ENCODE assay signal across 19 cellular contexts in genomic region chr12:2977776-2978175, GRCh38. TPM values are rescaled to one million over a fixed set of nuclear protein-coding genes. Genes with fewer than 3 reads are reported as not detected.
DNase-seq lines count a peak whose midpoint lies in the region; FAIRE-seq and TF ChIP-seq lines count a peak whose summit lies in the region.
"Had no signal": no experiment of that assay in that cellular context is flagged by ENCODE, and none has a peak within 500 bp of the region (broad histone marks: within the 10 kb centered on the region; RNA-seq: fewer than 3 reads in every experiment).

No MANE protein-coding gene starts in this region.

- no peak overlapping the region for H3K56ac ChIP-seq in H9 (ENCODE audit: insufficient read length, low read depth, low read length)

- no peaks in the 10 kb centered on the region for H4K20me1 ChIP-seq in H9 (ENCODE audit: control insufficient read depth, insufficient read depth, insufficient read length)
- H4K20me1 ChIP-seq in astrocyte (ENCODE audit: insufficient read depth, low read length) = peaks cover 72% of the 10 kb centered on the region
- no peaks in the 10 kb centered on the region for H4K20me1 ChIP-seq in neural progenitor cell (ENCODE audit: low read depth)
- H4K20me1 ChIP-seq in smooth muscle cell (ENCODE audit: low read depth) = peaks cover 55% of the 10 kb centered on the region

- H3K79me1 ChIP-seq in H9 (ENCODE audit: insufficient read depth, low read depth, low read length, poor library complexity, severe bottlenecking) = peaks cover 6% of the 10 kb centered on the region

- no peak overlapping the region for H3K4me3 ChIP-seq in astrocyte (ENCODE audit: insufficient read depth, low read depth, low read length)
- H3K4me3 ChIP-seq in neural progenitor cell = no peak overlapping the region
- no peak overlapping the region for H3K4me3 ChIP-seq in smooth muscle cell
- H3K4me3 ChIP-seq: A549, HAP-1 had no signal

- no peak overlapping the region for H4K5ac ChIP-seq in H9 (ENCODE audit: insufficient read length, low read depth, low read length)

- TF ChIP-seq CTCF in H9 (conservative IDR thresholded peaks at IDR 0.05) (no peak), astrocyte (IDR thresholded peaks at IDR 0.05; ENCODE audit: insufficient read depth, low read depth, low read length) (no peak), neural progenitor cell (IDR thresholded peaks at IDR 0.05) (no peak), smooth muscle cell (IDR thresholded peaks at IDR 0.05; ENCODE audit: borderline replicate concordance, insufficient read depth, poor library complexity, severe bottlenecking) (no peak)

- no CpG with 5 or more reads among the region's 5 CpGs for WGBS in H9 (ENCODE audit: extremely low coverage, insufficient read length, low lambda C conversion rate)
- 84% methylated on average over 5 of the region's 5 CpGs for WGBS in smooth muscle cell (ENCODE audit: low lambda C conversion rate)

- DNase-seq in H9 (no peak), astrocyte (ENCODE audit: low read depth) (no peak), neural progenitor cell (ENCODE audit: low spot score) (no peak), posterior vena cava (ENCODE audit: low spot score) (no peak), smooth muscle cell (lab: John Stamatoyannopoulos, UW; ENCODE audit: unreplicated experiment) (no peak), retina (no peak)
- no peak for DNase-seq in activated T-cell treated with anti-CD3 and anti-CD28 coated beads, Interleukin-2, amount 50 U/mL, for 1 hour
- DNase-seq: BE2C; CD4-positive, alpha-beta memory T cell; DMS153; DMS79 treated with DMSO at 0.1 percent for 48 hours; GF-D8; HFFc6 had no signal

- H3K36me3 ChIP-seq in astrocyte (ENCODE audit: insufficient read depth, low read length) = no peaks in the 10 kb centered on the region
- H3K36me3 ChIP-seq in neural progenitor cell = no peaks in the 10 kb centered on the region
- H3K36me3 ChIP-seq in smooth muscle cell (ENCODE audit: low read depth) = no peaks in the 10 kb centered on the region
- H3K36me3 ChIP-seq: BE2C had no signal

- no peak for FAIRE-seq in astrocyte (lab: Jason Lieb, UNC)
- FAIRE-seq: A549, D721Med, GM19239 had no signal

- no peak overlapping the region for H3K18ac ChIP-seq in H9 (ENCODE audit: insufficient read length, low read depth, low read length)

- H2BK12ac ChIP-seq in H9 (ENCODE audit: insufficient read length, low read depth, low read length) = no peak overlapping the region

- H3K23ac ChIP-seq in H9 (ENCODE audit: insufficient read length, low read depth, low read length) = no peak overlapping the region

- no peak overlapping the region for H2BK120ac ChIP-seq in H9 (ENCODE audit: low read depth, low read length, poor library complexity, severe bottlenecking)

- H3K4me1 ChIP-seq in H9 (ENCODE audit: insufficient read depth, low read length) (peaks cover 11% of the 10 kb centered on the region; the same call in 1 of the 2 replicates), astrocyte (ENCODE audit: insufficient read depth, low read length) (peaks cover 6% of the 10 kb centered on the region), neural progenitor cell (peaks cover 16% of the 10 kb centered on the region), smooth muscle cell (ENCODE audit: low read depth) (peaks cover 5% of the 10 kb centered on the region)
- H3K4me1 ChIP-seq: HAP-1 had no signal

- intact Hi-C loops in posterior vena cava (cut with DNase I) = no loop called here

- peak overlapping the region; percentile 56 to 87 (median 76); a peak in 5 of 7 replicates for H3K27ac Mint-ChIP-seq in H9
- H3K27ac Mint-ChIP-seq in astrocyte (ENCODE audit: unreplicated experiment) = peak overlapping the region; percentile 18
- H3K27ac Mint-ChIP-seq in neural progenitor cell = peak overlapping the region; percentile 10
- H3K27ac Mint-ChIP-seq: CD4-positive, alpha-beta memory T cell; HFFc6 had no signal

- H3K27me3 ChIP-seq in H9 (ENCODE audit: insufficient read depth, low read length) = no peaks in the 10 kb centered on the region
- H3K27me3 ChIP-seq in astrocyte (ENCODE audit: insufficient read depth, low read length) = no peaks in the 10 kb centered on the region
- no peaks in the 10 kb centered on the region for H3K27me3 ChIP-seq in neural progenitor cell
- no peaks in the 10 kb centered on the region for H3K27me3 ChIP-seq in smooth muscle cell (ENCODE audit: low read depth)
- H3K27me3 ChIP-seq: BE2C had no signal

- H3F3A ChIP-seq in neural progenitor cell (ENCODE audit: low read depth) = no peaks in the 10 kb centered on the region
- H3F3A ChIP-seq in smooth muscle cell (ENCODE audit: low read depth) = no peaks in the 10 kb centered on the region

- H3T11ph ChIP-seq in H9 (ENCODE audit: low read length) = no peak overlapping the region

- H2AFZ ChIP-seq in H9 (ENCODE audit: low read length) (no peak overlapping the region), astrocyte (ENCODE audit: low read depth, low read length) (no peak overlapping the region), neural progenitor cell (replicated peaks) (no peak overlapping the region), smooth muscle cell (ENCODE audit: low read depth) (no peak overlapping the region)

- no peak overlapping the region for H3K4me2 ChIP-seq in H9 (ENCODE audit: insufficient read depth, insufficient read length, low read length)
- H3K4me2 ChIP-seq in astrocyte (ENCODE audit: low read length) = no peak overlapping the region
- no peak overlapping the region for H3K4me2 ChIP-seq in neural progenitor cell
- no peak overlapping the region for H3K4me2 ChIP-seq in smooth muscle cell
- H3K4me2 ChIP-seq: A549 had no signal

- H3K14ac ChIP-seq in H9 (ENCODE audit: insufficient read depth, low read length) = no peak overlapping the region

- peaks cover 37% of the 10 kb centered on the region in 2 experiments for H3K4me1 Mint-ChIP-seq in H9
- H3K4me1 Mint-ChIP-seq in astrocyte (ENCODE audit: low read depth, unreplicated experiment) = no peaks in the 10 kb centered on the region
- H3K4me1 Mint-ChIP-seq in neural progenitor cell = no peaks in the 10 kb centered on the region
- H3K4me1 Mint-ChIP-seq: CD4-positive, alpha-beta memory T cell had no signal

- no peaks in the 10 kb centered on the region for H3K27me3 Mint-ChIP-seq in H9 (ENCODE audit: low read depth)
- H3K27me3 Mint-ChIP-seq in astrocyte (ENCODE audit: low read depth, unreplicated experiment) = no peaks in the 10 kb centered on the region
- peaks cover 3% of the 10 kb centered on the region for H3K27me3 Mint-ChIP-seq in neural progenitor cell (ENCODE audit: insufficient read depth, low read depth)

- H3K79me2 ChIP-seq in H9 (ENCODE audit: insufficient read depth, low read length) (peaks cover 23% of the 10 kb centered on the region; the same call in 1 of the 2 replicates), astrocyte (ENCODE audit: insufficient read depth, low read length) (peaks cover 69% of the 10 kb centered on the region), neural progenitor cell (ENCODE audit: low read depth) (peaks cover 4% of the 10 kb centered on the region), smooth muscle cell (ENCODE audit: low read depth) (no peaks in the 10 kb centered on the region)

- no peak overlapping the region for H3K4ac ChIP-seq in H9 (ENCODE audit: low read depth, low read length)

- no peak overlapping the region for H3K9ac ChIP-seq in H9 (ENCODE audit: extremely low read depth, insufficient read length, low read length)
- no peak overlapping the region for H3K9ac ChIP-seq in astrocyte (ENCODE audit: low read length)
- no peak overlapping the region for H3K9ac ChIP-seq in neural progenitor cell
- no peak overlapping the region for H3K9ac ChIP-seq in smooth muscle cell (ENCODE audit: low read depth)

- H3K27ac ChIP-seq in H9 (ENCODE audit: insufficient read length, low read depth, low read length) = no peak overlapping the region
- H3K27ac ChIP-seq in astrocyte (ENCODE audit: low read depth, low read length) = no peak overlapping the region
- peak overlapping the region; percentile 31 for H3K27ac ChIP-seq in neural progenitor cell
- H3K27ac ChIP-seq in smooth muscle cell (ENCODE audit: low read depth) = no peak overlapping the region
- H3K27ac ChIP-seq: A549, C4-2B, HL-60 had no signal

- H2BK20ac ChIP-seq in H9 (ENCODE audit: low read depth, low read length, poor library complexity, severe bottlenecking) = no peak overlapping the region

- H2BK5ac ChIP-seq in H9 (ENCODE audit: insufficient read length, low read length) = no peak overlapping the region

- H3K9me3 Mint-ChIP-seq in H9 (no peaks in the 10 kb centered on the region), astrocyte (ENCODE audit: unreplicated experiment) (no peaks in the 10 kb centered on the region), neural progenitor cell (no peaks in the 10 kb centered on the region)
- H3K9me3 Mint-ChIP-seq: CD4-positive, alpha-beta memory T cell; HFFc6 had no signal

- H3K36me3 Mint-ChIP-seq in H9 (ENCODE audit: insufficient read depth in 1 of 3, low read depth in 3 of 3) = peaks cover 7 to 54% (median 24%) of the 10 kb centered on the region in 3 experiments; a peak in 6 of 7 replicates
- H3K36me3 Mint-ChIP-seq in astrocyte (ENCODE audit: low read depth, unreplicated experiment) = peaks cover 7% of the 10 kb centered on the region
- H3K36me3 Mint-ChIP-seq in neural progenitor cell = no peaks in the 10 kb centered on the region
- H3K36me3 Mint-ChIP-seq: CD4-positive, alpha-beta memory T cell had no signal

- H4K91ac ChIP-seq in H9 (ENCODE audit: insufficient read length, low read depth, low read length) = no peak overlapping the region

- H3K9me3 ChIP-seq in H9 (ENCODE audit: control insufficient read depth, low read depth, low read length) = no peaks in the 10 kb centered on the region
- H3K9me3 ChIP-seq in astrocyte (ENCODE audit: insufficient read depth, low read depth, low read length) = no peaks in the 10 kb centered on the region
- no peaks in the 10 kb centered on the region for H3K9me3 ChIP-seq in neural progenitor cell (ENCODE audit: low read depth)
- no peaks in the 10 kb centered on the region for H3K9me3 ChIP-seq in smooth muscle cell (replicated peaks; ENCODE audit: low read depth)
- H3K9me3 ChIP-seq: A549, BE2C, HAP-1 had no signal

- H3K4me3 Mint-ChIP-seq in H9 = no peak overlapping the region
- peak overlapping the region; percentile 41 for H3K4me3 Mint-ChIP-seq in astrocyte (ENCODE audit: unreplicated experiment)
- no peak overlapping the region for H3K4me3 Mint-ChIP-seq in neural progenitor cell
- H3K4me3 Mint-ChIP-seq: CD4-positive, alpha-beta memory T cell; HFFc6 had no signal

- no peaks in the 10 kb centered on the region for H3K23me2 ChIP-seq in H9 (ENCODE audit: insufficient read length, low read depth, low read length, poor library complexity, severe bottlenecking)

- no peak overlapping the region for H2AK5ac ChIP-seq in H9 (ENCODE audit: insufficient read length, low read length)

- no peak overlapping the region for H2BK15ac ChIP-seq in H9 (ENCODE audit: low read depth, low read length)

- no peak overlapping the region for H4K8ac ChIP-seq in H9 (replicated peaks; ENCODE audit: insufficient read length, low read depth, low read length)

RNA-seq across cellular contexts. Expression of gene TEAD4, which starts 18.6 kb away (rescaled TPM):
- total RNA-seq in H9 (2021) = 127 and 133 TPM in 2 replicates
- total RNA-seq in astrocyte = 13.0 and 19.1 TPM in 2 replicates
- total RNA-seq in neural progenitor cell (ENCODE audit: low replicate concordance) = 8.8 and 22.5 TPM in 2 replicates
- 10 to 100 TPM; 14.1 to 35.3 TPM for total RNA-seq in posterior vena cava
- total RNA-seq in smooth muscle cell = 12.0 and 14.3 TPM in 2 replicates
- polyA plus RNA-seq in smooth muscle cell = 12.0 and 12.7 TPM in 2 replicates
- total RNA-seq: CD4-positive, alpha-beta memory T cell had no signal
- polyA plus RNA-seq: CD4-positive, alpha-beta memory T cell had no signal

Comparison
In these comparisons a context has a peak if more than half of its experiments do, and no peak if none do; other contexts are left out.
1. H3K27ac Mint-ChIP-seq: peak in every context shown above with its lines; median percentile 76 in H9; 18 in astrocyte; 10 in neural progenitor cell.